8 cellular contexts compared by ENCODE assay signal in the genomic region with DNA sequence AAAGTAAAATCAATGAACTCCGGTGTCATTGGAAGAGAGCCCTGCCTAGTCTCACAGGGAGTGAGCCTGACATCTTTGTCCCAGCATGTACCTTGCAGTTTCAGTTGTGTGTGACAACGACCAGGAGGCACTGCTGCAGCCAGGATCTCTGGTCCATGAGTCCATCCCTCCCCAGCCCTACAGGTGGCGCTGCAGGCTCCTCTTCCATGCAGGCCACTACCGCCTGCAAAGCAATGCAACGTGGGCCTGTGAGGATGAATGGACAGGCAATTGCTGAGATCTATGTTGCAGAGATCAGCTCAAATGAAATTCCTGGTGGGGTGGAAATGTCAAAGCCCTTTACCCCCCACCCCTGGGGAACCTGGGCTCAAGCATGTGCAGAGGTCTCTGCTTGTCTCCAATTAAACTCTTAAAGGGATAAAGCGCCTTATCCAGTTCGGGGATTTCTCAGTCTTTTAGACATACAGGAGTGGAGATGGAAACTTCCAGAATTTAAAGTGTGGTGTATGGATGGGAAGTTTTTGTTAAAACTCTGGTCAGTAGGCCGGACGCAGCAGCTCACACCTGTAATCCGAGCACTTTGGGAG. TPM values are rescaled to one million over a fixed set of nuclear protein-coding genes. Genes with fewer than 3 reads are reported as not detected.
A peak's percentile ranks its signal among the peaks of the same experiment; 100 is the strongest.
DNase-seq lines count a peak whose midpoint lies in the region; ATAC-seq and TF ChIP-seq lines count a peak whose summit lies in the region.

No MANE protein-coding gene starts in this region.

- peak; percentile 92 for TF ChIP-seq CTCF in MM.1S (IDR thresholded peaks at IDR 0.05; ENCODE audit: low read length)
- peak; percentile 42 to 88 (median 75) for TF ChIP-seq CTCF in prostate gland (IDR thresholded peaks at IDR 0.05)

- H3K4me1 ChIP-seq in MM.1S (ENCODE audit: low read length): no peaks in the 10 kb centered on the region
- H3K4me1 ChIP-seq in prostate gland (replicated peaks): no peaks in the 10 kb centered on the region
- H3K4me1 ChIP-seq in aorta (ENCODE audit: control insufficient read depth in 1 of 2, insufficient read depth in 2 of 2, low read length in 2 of 2): no peaks in the 10 kb centered on the region

- no peaks in the 10 kb centered on the region for H3K9me2 ChIP-seq in MM.1S (replicated peaks; ENCODE audit: insufficient read depth, low read length)

- no peak overlapping the region for H3K4me3 ChIP-seq in MM.1S (ENCODE audit: low read length)
- no peak overlapping the region for H3K4me3 ChIP-seq in prostate gland
- no peak overlapping the region for H3K4me3 ChIP-seq in aorta (ENCODE audit: low read length in 2 of 2)

- no peak overlapping the region for H3K9ac ChIP-seq in MM.1S (ENCODE audit: low read length)

- intact Hi-C loops in Right ventricle myocardium inferior (cut with DNase I): loop anchor here (5.0 kb wide), 1 partner anchor 67 kb away; no protein-coding TSS in a partner anchor
- intact Hi-C loops in prostate gland (cut with DNase I): loop anchor here (5.0 to 10.0 kb wide), 2 partner anchors 125 to 492 kb away; partner anchors contain the start of gene DCP1A
- intact Hi-C loops in aorta (cut with DNase I): loop anchor here in 1 of 2 donors (5.0 kb wide), 1 partner anchor 492 kb away; no protein-coding TSS in a partner anchor

- no peaks in the 10 kb centered on the region for H3K9me3 ChIP-seq in MM.1S (replicated peaks; ENCODE audit: insufficient read depth, low read length)
- no peaks in the 10 kb centered on the region for H3K9me3 ChIP-seq in prostate gland
- H3K9me3 ChIP-seq in aorta (ENCODE audit: control insufficient read depth, low read length): no peaks in the 10 kb centered on the region

- TF ChIP-seq POLR2A in prostate gland (IDR thresholded peaks at IDR 0.05): no peak

- DNase-seq in DMS 273 treated with DMSO at 0.1 percent for 48 hours (lab: John Stamatoyannopoulos, UW) (peak; percentile 14), MM.1S (peak; percentile 74), SKM-1 treated with dmso at 0.1 percent for 144 hours (lab: John Stamatoyannopoulos, UW; ENCODE audit: unreplicated experiment) (peak; percentile 80), Right ventricle myocardium inferior (ENCODE audit: missing footprints) (peak; percentile 91), prostate gland (ENCODE audit: low spot score) (peak; percentile 72), aorta (peak; percentile 90 to 95)
- peak; percentile 76 for DNase-seq in activated naive CD4-positive, alpha-beta T cell treated with anti-CD3 and anti-CD28 coated beads, Interleukin-2, amount 50 U/mL, for 16 hours

- H3K4me2 ChIP-seq in MM.1S (ENCODE audit: low read depth, low read length): no peak overlapping the region

- H3K27me3 ChIP-seq in MM.1S (replicated peaks; ENCODE audit: insufficient read depth, low read length) (no peaks in the 10 kb centered on the region), prostate gland (replicated peaks; ENCODE audit: insufficient read depth) (no peaks in the 10 kb centered on the region), aorta (ENCODE audit: control insufficient read depth in 1 of 2, insufficient read depth in 2 of 2, low read length in 1 of 2) (no peaks in the 10 kb centered on the region)

- no peak overlapping the region for H2AFZ ChIP-seq in MM.1S (ENCODE audit: low read length)

- 0 out of 2 replicates have a peak, but pooled peaks cover 10% of the 10 kb centered on the region for H3K79me2 ChIP-seq in MM.1S (ENCODE audit: low read length)

- H3K36me3 ChIP-seq in MM.1S (replicated peaks; ENCODE audit: insufficient read depth, low read length) (peaks cover 1% of the 10 kb centered on the region; the same call in 1 of the 2 replicates), prostate gland (peaks cover 0 to 3% of the 10 kb centered on the region in 2 donors), aorta (ENCODE audit: control insufficient read depth in 1 of 2, insufficient read depth in 2 of 2, low read length in 1 of 2) (peaks cover 0 to 10% of the 10 kb centered on the region in 2 donors)

- WGBS in prostate gland: 46% methylated on average over 10 of the region's 10 CpGs
- WGBS in aorta, 2 donors: 44 to 45% methylated on average over 10 of the region's 10 CpGs

- H3K27ac ChIP-seq in MM.1S (ENCODE audit: low read length) (no peak overlapping the region), prostate gland (no peak overlapping the region), aorta (ENCODE audit: low read depth in 1 of 2, low read length in 2 of 2) (no peak overlapping the region)

- no peaks in the 10 kb centered on the region for H4K20me1 ChIP-seq in MM.1S (ENCODE audit: insufficient read depth, low read length)

- H3F3A ChIP-seq in MM.1S (ENCODE audit: insufficient read depth, low read length): peaks cover 18% of the 10 kb centered on the region; the same call in 1 of the 2 replicates

- ATAC-seq in GM21786 (IDR thresholded peaks at IDR 0.05; ENCODE audit: unreplicated experiment): peak; percentile 77
- ATAC-seq in Right ventricle myocardium inferior: peak; percentile 82
- ATAC-seq in aorta (ENCODE audit: low FRiP score): peak; percentile 82

RNA-seq across cellular contexts. Expression of gene TKT, which starts 35.8 kb away (rescaled TPM):
- total RNA-seq in Right ventricle myocardium inferior: 48.1 TPM
- 100 to 1,000 TPM; 187 to 226 TPM for total RNA-seq in prostate gland
- total RNA-seq in aorta: 100 to 1,000 TPM; 109 to 183 TPM
- polyA plus RNA-seq in aorta: 100 to 1,000 TPM in 1 of 2 donors, 10 to 100 TPM in 1; 92.4 to 208 TPM

RNA-seq across cellular contexts. Expression of gene PRKCD, which starts 59.0 kb away (rescaled TPM):
- 16.9 TPM for total RNA-seq in Right ventricle myocardium inferior
- 10 to 100 TPM; 33.4 to 57.9 TPM for total RNA-seq in prostate gland
- total RNA-seq in aorta: 10 to 100 TPM; 23.6 to 33.4 TPM
- polyA plus RNA-seq in aorta: 10 to 100 TPM; 16.1 to 30.8 TPM

Comparison
In these comparisons a context has a peak if more than half of its experiments do, and no peak if none do; other contexts are left out.
1. DNase-seq: peak in every context shown above with its lines; median percentile 92 in aorta; 91 in Right ventricle myocardium inferior; 80 in SKM-1 treated with dmso at 0.1 percent for 144 hours; 76 in activated naive CD4-positive, alpha-beta T cell treated with anti-CD3 and anti-CD28 coated beads, Interleukin-2, amount 50 U/mL, for 16 hours; 74 in MM.1S; 72 in prostate gland; 14 in DMS 273 treated with DMSO at 0.1 percent for 48 hours.